Comparison of ENCODE assay signal across 13 cellular contexts in the genomic region with DNA sequence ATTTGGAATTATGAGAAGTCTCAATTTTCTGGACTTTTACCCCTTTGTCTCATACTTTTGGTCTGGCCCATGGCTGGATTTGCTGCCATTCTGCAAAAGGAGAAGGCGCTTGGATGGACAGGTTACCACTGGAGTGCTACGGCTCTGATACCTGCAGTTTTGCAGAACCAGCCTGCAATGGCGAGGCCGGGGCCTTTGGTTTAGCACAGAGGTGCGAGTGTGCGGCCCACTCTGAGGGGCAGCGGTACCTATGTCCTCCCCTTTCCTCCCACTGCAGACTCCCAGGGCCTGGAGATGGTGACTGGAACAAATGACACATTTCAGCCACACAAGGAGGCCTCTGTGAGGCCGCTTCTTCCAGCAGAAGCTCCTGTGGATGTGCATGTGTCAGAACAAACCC. TPM values are rescaled to one million over a fixed set of nuclear protein-coding genes. Genes with fewer than 3 reads are reported as not detected.
A peak's percentile ranks its signal among the peaks of the same experiment; 100 is the strongest.
DNase-seq lines count a peak whose midpoint lies in the region; TF ChIP-seq lines count a peak whose summit lies in the region.
"Had no signal": no experiment of that assay in that cellular context is flagged by ENCODE, and none has a peak within 500 bp of the region (broad histone marks: within the 10 kb centered on the region; RNA-seq: fewer than 3 reads in every experiment).

No MANE protein-coding gene starts in this region.

- 86 to 100% methylated on average over 1 to 8 of the region's 8 CpGs for WGBS in endodermal cell (ENCODE audit: insufficient coverage in 1 of 2, insufficient read length in 1 of 2), 2 experiments
- WGBS in testis, 2 donors, result 93% methylated on average over 8 of the region's 8 CpGs

- no peaks in the 10 kb centered on the region for H3K27me3 ChIP-seq in colonic mucosa
- no peaks in the 10 kb centered on the region for H3K27me3 ChIP-seq in endodermal cell (ENCODE audit: control insufficient read depth, insufficient read depth, low read length, poor library complexity, severe bottlenecking)
- no peaks in the 10 kb centered on the region for H3K27me3 ChIP-seq in testis

- H3K9ac ChIP-seq in colonic mucosa (ENCODE audit: low read depth in 2 of 2, low read length in 2 of 2) (no peak overlapping the region), endodermal cell (ENCODE audit: extremely low read depth, low read length, poor library complexity, severe bottlenecking) (no peak overlapping the region)

- H3K27me3 Mint-ChIP-seq in endodermal cell (ENCODE audit: insufficient read depth), result no peaks in the 10 kb centered on the region
- H3K27me3 Mint-ChIP-seq in osteocyte (ENCODE audit: unreplicated experiment), result no peaks in the 10 kb centered on the region

- intact Hi-C loops in colonic mucosa (cut with DNase I) (no loop called here), testis (cut with DNase I; ENCODE audit: low total_unique reads) (no loop called here)

- no peaks in the 10 kb centered on the region for H3K4me1 ChIP-seq in colonic mucosa
- H3K4me1 ChIP-seq in endodermal cell (ENCODE audit: control insufficient read depth, insufficient read depth, low read length), result no peaks in the 10 kb centered on the region
- H3K4me1 ChIP-seq in testis, result no peaks in the 10 kb centered on the region
- H3K4me1 ChIP-seq: Caco-2, HAP-1 had no signal

- H3K9me3 Mint-ChIP-seq in endodermal cell, result no peaks in the 10 kb centered on the region
- H3K9me3 Mint-ChIP-seq in osteocyte (ENCODE audit: unreplicated experiment), result no peaks in the 10 kb centered on the region
- H3K9me3 Mint-ChIP-seq: CD8-positive, alpha-beta T cell had no signal

- H3K9me3 ChIP-seq in colonic mucosa (no peaks in the 10 kb centered on the region), endodermal cell (ENCODE audit: control insufficient read depth, low read length) (no peaks in the 10 kb centered on the region), testis (no peaks in the 10 kb centered on the region)
- H3K9me3 ChIP-seq: Caco-2, HAP-1 had no signal

- DNase-seq in colonic mucosa, result peak; percentile 7
- peak; percentile 20 for DNase-seq in endodermal cell
- DNase-seq in osteocyte (ENCODE audit: extremely low spot score, unreplicated experiment), result peak; percentile 80
- peak; percentile 3 for DNase-seq in ureter (ENCODE audit: low spot score)
- DNase-seq in testis, result no peak
- DNase-seq in kidney tubule cell (ENCODE audit: low spot score), result no peak
- DNase-seq: C1 segment of cervical spinal cord; Caco-2; CD8-positive, alpha-beta T cell; DMS153; DND-41; GOT3 had no signal

- TF ChIP-seq CTCF in colonic mucosa (IDR thresholded peaks at IDR 0.05) (no peak), endodermal cell (conservative IDR thresholded peaks at IDR 0.05) (no peak), osteocyte (IDR thresholded peaks at IDR 0.05) (no peak), testis (IDR thresholded peaks at IDR 0.05) (no peak)

- H3K4me3 Mint-ChIP-seq in endodermal cell (no peak overlapping the region), osteocyte (ENCODE audit: unreplicated experiment) (no peak overlapping the region)
- H3K4me3 Mint-ChIP-seq: CD8-positive, alpha-beta T cell had no signal

- H3K36me3 Mint-ChIP-seq in endodermal cell (ENCODE audit: low read depth), result peaks cover 60% of the 10 kb centered on the region
- peaks cover 71% of the 10 kb centered on the region for H3K36me3 Mint-ChIP-seq in osteocyte (ENCODE audit: unreplicated experiment)

- no peak for TF ChIP-seq POLR2A in testis (IDR thresholded peaks at IDR 0.05)

- H3K36me3 ChIP-seq in colonic mucosa (peaks cover 6% of the 10 kb centered on the region), endodermal cell (ENCODE audit: control insufficient read depth, insufficient read depth, low read length) (peaks cover 66% of the 10 kb centered on the region), testis (ENCODE audit: low read depth, missing control alignments) (no peaks in the 10 kb centered on the region)

- no peak overlapping the region for H3K4me3 ChIP-seq in colonic mucosa
- H3K4me3 ChIP-seq in endodermal cell (ENCODE audit: low read length), result no peak overlapping the region
- H3K4me3 ChIP-seq in testis, result no peak overlapping the region
- H3K4me3 ChIP-seq: HAP-1 had no signal

- no peak overlapping the region for H3K27ac ChIP-seq in colonic mucosa
- H3K27ac ChIP-seq in endodermal cell (ENCODE audit: low read depth, low read length), result no peak overlapping the region
- H3K27ac ChIP-seq in testis, result no peak overlapping the region

- no peak overlapping the region for H3K27ac Mint-ChIP-seq in endodermal cell
- H3K27ac Mint-ChIP-seq in osteocyte (ENCODE audit: unreplicated experiment), result no peak overlapping the region
- H3K27ac Mint-ChIP-seq: CD8-positive, alpha-beta T cell had no signal

- H3K4me1 Mint-ChIP-seq in endodermal cell (no peaks in the 10 kb centered on the region), osteocyte (ENCODE audit: unreplicated experiment) (no peaks in the 10 kb centered on the region)

RNA-seq across cellular contexts. Expression of gene ZNF777, which starts 11.9 kb away (rescaled TPM):
- 10 to 100 TPM in 1 of 2 donors, 1 to 10 TPM in 1; 9.5 to 13.1 TPM for total RNA-seq in colonic mucosa
- total RNA-seq in endodermal cell, result 10 to 100 TPM in 1 of 2 donors, 1 to 10 TPM in 1; 9.7 to 11.1 TPM
- polyA plus RNA-seq in endodermal cell (2013, experiment 1 of 2), result 14.3 TPM
- 13.7 TPM for polyA plus RNA-seq in endodermal cell (2013, experiment 2 of 2)
- 16.3 and 17.1 TPM in 2 replicates for total RNA-seq in osteocyte
- 15.1 TPM for total RNA-seq in ureter
- 10 to 100 TPM; 19.4 to 25.0 TPM for total RNA-seq in testis
- polyA plus RNA-seq in testis (ENCODE audit: insufficient read depth, low read depth, low replicate concordance), result 15.4 TPM

RNA-seq across cellular contexts. Expression of gene ZNF746, which starts 48.6 kb away (rescaled TPM):
- 10 to 100 TPM; 12.2 to 14.5 TPM for total RNA-seq in colonic mucosa
- 10 to 100 TPM; 20.1 to 22.3 TPM for total RNA-seq in endodermal cell
- 12.6 TPM for polyA plus RNA-seq in endodermal cell (2013, experiment 1 of 2)
- 13.3 TPM for polyA plus RNA-seq in endodermal cell (2013, experiment 2 of 2)
- total RNA-seq in osteocyte, result 19.1 and 20.5 TPM in 2 replicates
- 17.3 TPM for total RNA-seq in ureter
- 10 to 100 TPM; 49.3 to 56.7 TPM for total RNA-seq in testis
- 32.1 TPM for polyA plus RNA-seq in testis (ENCODE audit: insufficient read depth, low read depth, low replicate concordance)

Comparison
In these comparisons a context has a peak if more than half of its experiments do, and no peak if none do; other contexts are left out.
1. DNase-seq: peak in colonic mucosa (single experiment), endodermal cell (single experiment), osteocyte (single experiment) and ureter (single experiment); none in testis (single experiment) and kidney tubule cell (single experiment).